16 cellular contexts compared by ENCODE assay signal in genomic region chr10:99695761-99696160, GRCh38. TPM values are rescaled to one million over a fixed set of nuclear protein-coding genes. Genes with fewer than 3 reads are reported as not detected.
DNase-seq lines count a peak whose midpoint lies in the region; TF ChIP-seq lines count a peak whose summit lies in the region.
"Had no signal": no experiment of that assay in that cellular context is flagged by ENCODE, and none has a peak within 500 bp of the region (broad histone marks: within the 10 kb centered on the region; RNA-seq: fewer than 3 reads in every experiment).

No MANE protein-coding gene starts in this region.

- no peak overlapping the region for H4K91ac ChIP-seq in trophoblast cell (ENCODE audit: low read depth, low read length)

- H3K4me1 ChIP-seq in SJSA1 (replicated peaks) (peaks cover 28% of the 10 kb centered on the region), trophoblast cell (ENCODE audit: control insufficient read depth in 1 of 2, insufficient read depth in 2 of 2, low read length in 2 of 2) (no peaks in the 10 kb centered on the region)
- H3K4me1 ChIP-seq: BLaER1 had no signal

- H3K23ac ChIP-seq in trophoblast cell (ENCODE audit: low read length): no peak overlapping the region

- H3K27ac ChIP-seq in SJSA1 (peak overlapping the region; percentile 96), trophoblast cell (ENCODE audit: low read depth, low read length) (no peak overlapping the region)
- H3K27ac ChIP-seq: BLaER1, RWPE1 had no signal

- H3K18ac ChIP-seq in trophoblast cell (ENCODE audit: low read length): no peak overlapping the region

- no peak overlapping the region for H3K14ac ChIP-seq in trophoblast cell (ENCODE audit: low read length)

- DNase-seq in AG20443 (ENCODE audit: low spot score) (peak; percentile 62), SJSA1 (ENCODE audit: low read depth in 1 of 2, low spot score in 2 of 2) (no peak), fibroblast of mammary gland (ENCODE audit: low read depth) (peak; percentile 7), trophoblast cell (peak in 1 of 2 donors; percentile 10), SIG-M5 treated with dmso at 0.1 percent for 504 hours (lab: John Stamatoyannopoulos, UW; ENCODE audit: unreplicated experiment) (no peak), HK-2 (ENCODE audit: unreplicated experiment) (no peak), NCI-H446 (lab: John Stamatoyannopoulos, UW) (no peak)
- DNase-seq: CD8-positive, alpha-beta memory T cell; KBM-7; NCI-H1048; NCI-H146; NCI-H2227 treated with DMSO at 0.1 percent for 48 hours; NCI-H526; OCI-M1 had no signal

- H3K4me3 ChIP-seq in SJSA1 (no peak overlapping the region), fibroblast of mammary gland (ENCODE audit: control insufficient read depth, low read depth, low read length) (no peak overlapping the region), trophoblast cell (ENCODE audit: low read depth, low read length) (no peak overlapping the region)
- H3K4me3 ChIP-seq: BLaER1 had no signal

- peak overlapping the region; percentile 69 for H3K9ac ChIP-seq in trophoblast cell (ENCODE audit: low read length)
- H3K9ac ChIP-seq: BLaER1 had no signal

- H3K9me3 ChIP-seq in SJSA1 (replicated peaks): no peaks in the 10 kb centered on the region
- no peaks in the 10 kb centered on the region for H3K9me3 ChIP-seq in trophoblast cell (ENCODE audit: insufficient read depth, low read depth, low read length)
- H3K9me3 ChIP-seq: BLaER1 had no signal

- H3K79me1 ChIP-seq in trophoblast cell (ENCODE audit: low read length): no peaks in the 10 kb centered on the region

- H3K4me2 ChIP-seq in trophoblast cell (ENCODE audit: low read length): no peak overlapping the region
- H3K4me2 ChIP-seq: BLaER1 had no signal

- no peak overlapping the region for H2BK120ac ChIP-seq in trophoblast cell (ENCODE audit: insufficient read depth, low read length, poor library complexity)

- no peak overlapping the region for H2BK5ac ChIP-seq in trophoblast cell (ENCODE audit: low read depth, low read length, poor library complexity)

- no peak overlapping the region for H4K8ac ChIP-seq in trophoblast cell (ENCODE audit: low read depth, low read length)

- no peak overlapping the region for H2AFZ ChIP-seq in trophoblast cell (ENCODE audit: insufficient read depth, low read length, poor library complexity)

- TF ChIP-seq CTCF in fibroblast of mammary gland (conservative IDR thresholded peaks at IDR 0.05; ENCODE audit: control insufficient read depth, insufficient read depth, low read depth, low read length): no peak

- H2BK12ac ChIP-seq in trophoblast cell (ENCODE audit: low read length): no peak overlapping the region

- H4K12ac ChIP-seq in trophoblast cell (ENCODE audit: low read depth, low read length): no peak overlapping the region

- WGBS in trophoblast cell (ENCODE audit: extremely low coverage, insufficient coverage, insufficient read length): no CpG with 5 or more reads among the region's 6 CpGs

- H3K79me2 ChIP-seq in trophoblast cell (ENCODE audit: control insufficient read depth, insufficient read depth, low read length, poor library complexity): no peaks in the 10 kb centered on the region

- H2AK5ac ChIP-seq in trophoblast cell (ENCODE audit: low read length): no peak overlapping the region

- H3K36me3 ChIP-seq in SJSA1 (peaks cover 73% of the 10 kb centered on the region), trophoblast cell (ENCODE audit: control insufficient read depth in 1 of 2, insufficient read depth in 2 of 2, low read length in 2 of 2) (peaks cover 15 to 37% of the 10 kb centered on the region in 2 experiments)
- H3K36me3 ChIP-seq: BLaER1 had no signal

- H3K27me3 ChIP-seq in SJSA1 (replicated peaks): no peaks in the 10 kb centered on the region
- no peaks in the 10 kb centered on the region for H3K27me3 ChIP-seq in trophoblast cell (ENCODE audit: insufficient read depth, low read length)
- H3K27me3 ChIP-seq: BLaER1 had no signal

- no peak overlapping the region for H3K4ac ChIP-seq in trophoblast cell (ENCODE audit: low read depth, low read length)

RNA-seq across cellular contexts. Expression of gene COX15, which starts 36.2 kb away (rescaled TPM):
- 28.4 and 35.0 TPM in 2 replicates for total RNA-seq in SJSA1 (2014; rRNA removed; shearing (Covaris generic))
- 13.2 and 13.6 TPM in 2 replicates for polyA plus RNA-seq in trophoblast cell (2013)

RNA-seq across cellular contexts. Expression of gene CUTC, which starts 36.3 kb away (rescaled TPM):
- total RNA-seq in SJSA1 (2014; rRNA removed; shearing (Covaris generic)): 29.5 and 35.0 TPM in 2 replicates
- 9.9 and 10.4 TPM in 2 replicates for polyA plus RNA-seq in trophoblast cell (2013)

RNA-seq across cellular contexts. Expression of gene ENTPD7, which starts 36.5 kb away (rescaled TPM):
- total RNA-seq in SJSA1 (2014; rRNA removed; shearing (Covaris generic)): 16.3 and 18.4 TPM in 2 replicates
- polyA plus RNA-seq in trophoblast cell (2013): 16.8 and 16.9 TPM in 2 replicates

Comparison
In these comparisons a context has a peak if more than half of its experiments do, and no peak if none do; other contexts are left out.
1. DNase-seq: peak in AG20443 (single experiment) and fibroblast of mammary gland (single experiment); none in SJSA1 (0 of 2), SIG-M5 treated with dmso at 0.1 percent for 504 hours (single experiment), HK-2 (single experiment) and NCI-H446 (0 of 2).